ENCODE assay signal across 10 cellular contexts in genomic region chr15:78907577-78907976, GRCh38. TPM values are rescaled to one million over a fixed set of nuclear protein-coding genes. Genes with fewer than 3 reads are reported as not detected.
DNase-seq lines count a peak whose midpoint lies in the region; ATAC-seq, FAIRE-seq and TF ChIP-seq lines count a peak whose summit lies in the region.
"Had no signal": no experiment of that assay in that cellular context is flagged by ENCODE, and none has a peak within 500 bp of the region (broad histone marks: within the 10 kb centered on the region; RNA-seq: fewer than 3 reads in every experiment).

No MANE protein-coding gene starts in this region.

- H4K20me1 ChIP-seq in DOHH2 (ENCODE audit: control insufficient read depth, insufficient read depth, low read depth, low read length): peaks cover 5% of the 10 kb centered on the region

- FAIRE-seq in RCC 7860 (lab: Jason Lieb, UNC): no peak

- H3K9me3 ChIP-seq in DOHH2 (ENCODE audit: control insufficient read depth, insufficient read depth, low read length): no peaks in the 10 kb centered on the region
- H3K9me3 ChIP-seq: esophagus muscularis mucosa, ovary had no signal

- H3K9me3 Mint-ChIP-seq in mesothelial cell of epicardium: no peaks in the 10 kb centered on the region

- no peak overlapping the region for H3K4me2 ChIP-seq in DOHH2 (ENCODE audit: low read length)

- H3K4me3 ChIP-seq in DOHH2 (ENCODE audit: low read length) (no peak overlapping the region), astrocyte of the spinal cord (ENCODE audit: low read depth, low read length) (no peak overlapping the region)
- no peak overlapping the region for H3K4me3 ChIP-seq in Jurkat, Clone E6-1 (ENCODE audit: low read length)
- H3K4me3 ChIP-seq: esophagus muscularis mucosa, ovary had no signal

- in situ Hi-C loops in astrocyte of the spinal cord (cut with HindIII; ENCODE audit: low sequenced_read_pairs): no loop called here

- H3K27ac Mint-ChIP-seq in mesothelial cell of epicardium: peak overlapping the region; percentile 52

- no peaks in the 10 kb centered on the region for H3K4me1 ChIP-seq in DOHH2 (ENCODE audit: control insufficient read depth, low read length)

- H3K4me3 Mint-ChIP-seq in mesothelial cell of epicardium: no peak overlapping the region

- H3K36me3 ChIP-seq in DOHH2 (ENCODE audit: control insufficient read depth, low read length): peaks cover 63% of the 10 kb centered on the region
- H3K36me3 ChIP-seq: ovary had no signal

- H3K27ac ChIP-seq in DOHH2 (ENCODE audit: low read depth, low read length): no peak overlapping the region
- H3K27ac ChIP-seq: ovary had no signal

- H3K79me2 ChIP-seq in DOHH2 (ENCODE audit: control insufficient read depth, low read length): no peaks in the 10 kb centered on the region

- H3K27me3 Mint-ChIP-seq in mesothelial cell of epicardium (ENCODE audit: low read depth): no peaks in the 10 kb centered on the region

- peaks cover 37% of the 10 kb centered on the region for H3F3A ChIP-seq in DOHH2 (ENCODE audit: control insufficient read depth, insufficient read depth)

- TF ChIP-seq CTCF in DOHH2 (IDR thresholded peaks at IDR 0.05; ENCODE audit: low read depth, low read length, poor library complexity, severe bottlenecking) (peak; percentile 28), astrocyte of the spinal cord (IDR thresholded peaks at IDR 0.05; ENCODE audit: low read depth, low read length) (peak; percentile 38), mesothelial cell of epicardium (IDR thresholded peaks at IDR 0.05; ENCODE audit: unreplicated experiment) (no peak)

- ATAC-seq in GM21390 (IDR thresholded peaks at IDR 0.05; ENCODE audit: unreplicated experiment): no peak

- no peaks in the 10 kb centered on the region for H3K27me3 ChIP-seq in DOHH2 (ENCODE audit: control insufficient read depth, low read length)
- H3K27me3 ChIP-seq: esophagus muscularis mucosa, ovary had no signal

- DNase-seq in Jurkat, Clone E6-1 (ENCODE audit: low read depth, low spot score): peak; percentile 27
- DNase-seq in astrocyte of the spinal cord (ENCODE audit: low read depth, low spot score) (no peak), mesothelial cell of epicardium (ENCODE audit: low spot score in 2 of 2, unreplicated experiment in 2 of 2) (no peak), RCC 7860 (ENCODE audit: low spot score) (no peak), GM19238 (ENCODE audit: insufficient read length, low spot score) (no peak)
- DNase-seq: NCI-H446 treated with DMSO at 0.1 percent for 48 hours, ovary had no signal

- peaks cover 33% of the 10 kb centered on the region for H3K36me3 Mint-ChIP-seq in mesothelial cell of epicardium

- H3K4me1 Mint-ChIP-seq in mesothelial cell of epicardium: peaks cover 12% of the 10 kb centered on the region

- H3K9me2 ChIP-seq in DOHH2 (replicated peaks; ENCODE audit: control insufficient read depth, low read length): no peaks in the 10 kb centered on the region

RNA-seq across cellular contexts. Expression of gene MORF4L1, which starts 34.9 kb away (rescaled TPM):
- polyA plus RNA-seq in Jurkat, Clone E6-1 (2012; ENCODE audit: insufficient read depth, insufficient read length): 405 TPM
- total RNA-seq in mesothelial cell of epicardium: 414 to 450 TPM (median 444 TPM) in 3 replicates

RNA-seq across cellular contexts. Expression of gene CTSH, which starts 37.3 kb away (rescaled TPM):
- 3.6 TPM for polyA plus RNA-seq in Jurkat, Clone E6-1 (2012; ENCODE audit: insufficient read depth, insufficient read length)
- total RNA-seq in mesothelial cell of epicardium: 141 to 153 TPM (median 144 TPM) in 3 replicates
